In genomic region chr17:75822119-75822799, GRCh38 we compare ENCODE assay signal across 7 cellular contexts. TPM values are rescaled to one million over a fixed set of nuclear protein-coding genes. Genes with fewer than 3 reads are reported as not detected.
DNase-seq lines count a peak whose midpoint lies in the region; ATAC-seq and TF ChIP-seq lines count a peak whose summit lies in the region.

No MANE protein-coding gene starts in this region.

- H3K4me2 ChIP-seq in H9 (ENCODE audit: insufficient read depth, insufficient read length, low read length): no peak overlapping the region

- no peak overlapping the region for H3K18ac ChIP-seq in H9 (ENCODE audit: insufficient read length, low read depth, low read length)

- H3T11ph ChIP-seq in H9 (ENCODE audit: low read length): no peak overlapping the region

- ATAC-seq in GM18868 (IDR thresholded peaks at IDR 0.05; ENCODE audit: unreplicated experiment): no peak

- no peaks in the 10 kb centered on the region for H3K23me2 ChIP-seq in H9 (ENCODE audit: insufficient read length, low read depth, low read length, poor library complexity, severe bottlenecking)

- H3K23ac ChIP-seq in H9 (ENCODE audit: insufficient read length, low read depth, low read length): no peak overlapping the region

- peak; percentile 30 for DNase-seq in H9
- DNase-seq in NCI-H446 (lab: John Stamatoyannopoulos, UW): peak; percentile 37 to 85
- peak; percentile 33 for DNase-seq in activated naive CD8-positive, alpha-beta T cell treated with anti-CD3 and anti-CD28 coated beads for 36 hours
- DNase-seq in posterior vena cava (ENCODE audit: low spot score): peak; percentile 71
- no peak for DNase-seq in ecto neural progenitor cell (ENCODE audit: low spot score)
- no peak for DNase-seq in COLO829 (ENCODE audit: low spot score)

- no peak overlapping the region for H2AFZ ChIP-seq in H9 (ENCODE audit: low read length)

- H3K14ac ChIP-seq in H9 (ENCODE audit: insufficient read depth, low read length): no peak overlapping the region

- no peak overlapping the region for H2BK12ac ChIP-seq in H9 (ENCODE audit: insufficient read length, low read depth, low read length)

- no CpG with 5 or more reads among the region's 18 CpGs for WGBS in H9 (ENCODE audit: extremely low coverage, insufficient read length, low lambda C conversion rate)

- no peak overlapping the region for H2BK15ac ChIP-seq in H9 (ENCODE audit: low read depth, low read length)

- TF ChIP-seq CTCF in H9 (conservative IDR thresholded peaks at IDR 0.05): no peak

- H2AK5ac ChIP-seq in H9 (ENCODE audit: insufficient read length, low read length): no peak overlapping the region

- no peak overlapping the region for H2BK20ac ChIP-seq in H9 (ENCODE audit: low read depth, low read length, poor library complexity, severe bottlenecking)

- H3K27me3 ChIP-seq in H9 (ENCODE audit: insufficient read depth, low read length): no peaks in the 10 kb centered on the region

- H3K4ac ChIP-seq in H9 (ENCODE audit: low read depth, low read length): no peak overlapping the region

- no peak overlapping the region for H3K9ac ChIP-seq in H9 (ENCODE audit: extremely low read depth, insufficient read length, low read length)

- no peaks in the 10 kb centered on the region for H3K27me3 Mint-ChIP-seq in H9 (ENCODE audit: low read depth)
- H3K27me3 Mint-ChIP-seq in activated naive CD8-positive, alpha-beta T cell treated with anti-CD3 and anti-CD28 coated beads for 36 hours: no peaks in the 10 kb centered on the region

- H3K36me3 Mint-ChIP-seq in H9 (ENCODE audit: insufficient read depth in 1 of 3, low read depth in 3 of 3): peaks cover 17 to 60% (median 59%) of the 10 kb centered on the region in 3 experiments
- H3K36me3 Mint-ChIP-seq in activated naive CD8-positive, alpha-beta T cell treated with anti-CD3 and anti-CD28 coated beads for 36 hours: peaks cover 8% of the 10 kb centered on the region

- H3K27ac ChIP-seq in H9 (ENCODE audit: insufficient read length, low read depth, low read length): no peak overlapping the region

- intact Hi-C loops in posterior vena cava (cut with DNase I): no loop called here

- no peaks in the 10 kb centered on the region; a peak in 1 of 5 replicates for H3K9me3 Mint-ChIP-seq in H9
- H3K9me3 Mint-ChIP-seq in activated naive CD8-positive, alpha-beta T cell treated with anti-CD3 and anti-CD28 coated beads for 36 hours: no peaks in the 10 kb centered on the region

- peaks cover 5% of the 10 kb centered on the region in 2 experiments; a peak in 3 of 4 replicates for H3K4me1 Mint-ChIP-seq in H9
- peaks cover 14% of the 10 kb centered on the region for H3K4me1 Mint-ChIP-seq in activated naive CD8-positive, alpha-beta T cell treated with anti-CD3 and anti-CD28 coated beads for 36 hours

- H2BK5ac ChIP-seq in H9 (ENCODE audit: insufficient read length, low read length): no peak overlapping the region

- H4K91ac ChIP-seq in H9 (ENCODE audit: insufficient read length, low read depth, low read length): no peak overlapping the region

- no peaks in the 10 kb centered on the region for H3K4me1 ChIP-seq in H9 (ENCODE audit: insufficient read depth, low read length)

- H2BK120ac ChIP-seq in H9 (ENCODE audit: low read depth, low read length, poor library complexity, severe bottlenecking): no peak overlapping the region

- H4K20me1 ChIP-seq in H9 (ENCODE audit: control insufficient read depth, insufficient read depth, insufficient read length): no peaks in the 10 kb centered on the region

- H4K8ac ChIP-seq in H9 (replicated peaks; ENCODE audit: insufficient read length, low read depth, low read length): no peak overlapping the region

- H3K9me3 ChIP-seq in H9 (ENCODE audit: control insufficient read depth, low read depth, low read length): no peaks in the 10 kb centered on the region

- H4K5ac ChIP-seq in H9 (ENCODE audit: insufficient read length, low read depth, low read length): no peak overlapping the region

- H3K56ac ChIP-seq in H9 (ENCODE audit: insufficient read length, low read depth, low read length): no peak overlapping the region

- no peaks in the 10 kb centered on the region for H3K79me1 ChIP-seq in H9 (ENCODE audit: insufficient read depth, low read depth, low read length, poor library complexity, severe bottlenecking)

- no peak overlapping the region; a peak in 1 of 5 replicates for H3K4me3 Mint-ChIP-seq in H9
- H3K4me3 Mint-ChIP-seq in activated naive CD8-positive, alpha-beta T cell treated with anti-CD3 and anti-CD28 coated beads for 36 hours: no peak overlapping the region

- no peak overlapping the region; a peak in 1 of 7 replicates for H3K27ac Mint-ChIP-seq in H9
- peak overlapping the region; percentile 82 for H3K27ac Mint-ChIP-seq in activated naive CD8-positive, alpha-beta T cell treated with anti-CD3 and anti-CD28 coated beads for 36 hours

- H3K79me2 ChIP-seq in H9 (ENCODE audit: insufficient read depth, low read length): no peaks in the 10 kb centered on the region

RNA-seq across cellular contexts. Expression of gene UNC13D, which starts 21.9 kb away (rescaled TPM):
- total RNA-seq in H9 (2021) (6.3 and 6.8 TPM in 2 replicates), posterior vena cava (10 to 100 TPM in 1 of 2 donors, 1 to 10 TPM in 1; 7.3 to 15.1 TPM)
- 100 to 1,000 TPM; 145 to 156 TPM for total RNA-seq in activated naive CD8-positive, alpha-beta T cell treated with anti-CD3 and anti-CD28 coated beads for 36 hours

RNA-seq across cellular contexts. Expression of gene WBP2, which starts 32.9 kb away (rescaled TPM):
- total RNA-seq in H9 (2021): 59.2 and 63.2 TPM in 2 replicates
- 10 to 100 TPM; 45.0 to 49.3 TPM for total RNA-seq in activated naive CD8-positive, alpha-beta T cell treated with anti-CD3 and anti-CD28 coated beads for 36 hours
- 100 to 1,000 TPM in 1 of 2 donors, 10 to 100 TPM in 1; 75.8 to 111 TPM for total RNA-seq in posterior vena cava

RNA-seq across cellular contexts. Expression of gene UNK, which starts 37.7 kb away (rescaled TPM):
- total RNA-seq in H9 (2021) (35.6 and 36.4 TPM in 2 replicates), posterior vena cava (10 to 100 TPM; 23.3 to 32.9 TPM)
- total RNA-seq in activated naive CD8-positive, alpha-beta T cell treated with anti-CD3 and anti-CD28 coated beads for 36 hours: 10 to 100 TPM; 26.9 to 27.4 TPM

RNA-seq across cellular contexts. Expression of gene TRIM47, which starts 56.1 kb away (rescaled TPM):
- 5.5 and 6.9 TPM in 2 replicates for total RNA-seq in H9 (2021)
- 10 to 100 TPM; 16.4 to 18.3 TPM for total RNA-seq in activated naive CD8-positive, alpha-beta T cell treated with anti-CD3 and anti-CD28 coated beads for 36 hours
- 10 to 100 TPM; 60.8 to 70.9 TPM for total RNA-seq in posterior vena cava

RNA-seq across cellular contexts. Expression of gene GALK1, which starts 57.3 kb away (rescaled TPM):
- 36.7 and 38.4 TPM in 2 replicates for total RNA-seq in H9 (2021)
- total RNA-seq in activated naive CD8-positive, alpha-beta T cell treated with anti-CD3 and anti-CD28 coated beads for 36 hours: 10 to 100 TPM; 33.2 to 33.6 TPM
- total RNA-seq in posterior vena cava: 10 to 100 TPM; 21.0 to 27.6 TPM

Comparison
In these comparisons a context has a peak if more than half of its experiments do, and no peak if none do; other contexts are left out.
1. DNase-seq: peak in H9 (single experiment), NCI-H446 (2 of 2), activated naive CD8-positive, alpha-beta T cell treated with anti-CD3 and anti-CD28 coated beads for 36 hours (single experiment) and posterior vena cava (single experiment); none in ecto neural progenitor cell (single experiment) and COLO829 (single experiment).
2. RNA of gene UNC13D, which starts 21.9 kb away (total RNA-seq): 145 to 156 TPM in activated naive CD8-positive, alpha-beta T cell treated with anti-CD3 and anti-CD28 coated beads for 36 hours; 7.3 to 15.1 TPM in posterior vena cava and 6.3 to 6.8 TPM in H9; every median in the first group is over 4 times any median in the second.